11 cellular contexts compared by ENCODE assay signal in the genomic region with DNA sequence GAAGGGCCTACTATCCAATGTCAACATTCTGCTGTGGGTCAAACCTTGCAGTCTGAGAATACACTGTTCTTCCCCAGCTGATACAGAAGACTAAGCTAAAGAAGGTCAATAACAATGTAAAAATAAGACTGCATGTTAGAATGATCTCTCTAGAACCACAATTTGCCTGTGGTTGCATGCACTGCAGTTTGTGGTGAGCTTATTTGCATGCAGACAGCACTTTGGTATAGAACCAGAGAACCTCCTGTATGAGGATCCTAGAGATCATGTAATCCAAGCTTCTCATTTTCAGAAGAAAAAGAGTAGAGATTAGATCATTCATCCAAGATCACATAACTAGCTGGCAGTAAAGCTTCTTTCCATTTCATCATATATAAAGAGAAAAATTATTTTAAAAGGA. TPM values are rescaled to one million over a fixed set of nuclear protein-coding genes. Genes with fewer than 3 reads are reported as not detected.
A peak's percentile ranks its signal among the peaks of the same experiment; 100 is the strongest.
DNase-seq lines count a peak whose midpoint lies in the region; ATAC-seq, FAIRE-seq and TF ChIP-seq lines count a peak whose summit lies in the region.
"Had no signal": no experiment of that assay in that cellular context is flagged by ENCODE, and none has a peak within 500 bp of the region (broad histone marks: within the 10 kb centered on the region; RNA-seq: fewer than 3 reads in every experiment).

No MANE protein-coding gene starts in this region.

- H3K9me3 ChIP-seq in ascending aorta, result no peaks in the 10 kb centered on the region

- CTCF ChIA-PET in activated CD4-positive, alpha-beta memory T cell treated with anti-CD3 and anti-CD28 coated beads for 36 hours (lab: Charles Lee), result interaction anchor here (0.6 to 1.0 kb wide), 3 partner anchors 13 to 490 kb away, joined by 3 to 5 read pairs (median 3); no protein-coding TSS in a partner anchor

- H3K4me1 ChIP-seq in ascending aorta, result peaks cover 0 to 3% of the 10 kb centered on the region in 2 donors

- peaks cover 11% of the 10 kb centered on the region for H3K36me3 Mint-ChIP-seq in activated CD4-positive, alpha-beta memory T cell treated with anti-CD3 and anti-CD28 coated beads for 36 hours
- peaks cover 7% of the 10 kb centered on the region for H3K36me3 Mint-ChIP-seq in HFFc6 (ENCODE audit: low read depth)

- no peaks in the 10 kb centered on the region for H3K27me3 ChIP-seq in ascending aorta
- H3K27me3 ChIP-seq: heart left ventricle had no signal

- no peak overlapping the region for H3K4me3 ChIP-seq in ascending aorta
- H3K4me3 ChIP-seq: heart left ventricle had no signal

- POLR2A ChIA-PET in activated CD4-positive, alpha-beta memory T cell treated with anti-CD3 and anti-CD28 coated beads for 36 hours (lab: Charles Lee), result no interaction called here

- TF ChIP-seq POLR2A in GM12891 (IDR thresholded peaks at IDR 0.05; ENCODE audit: low read depth, low read length), result no peak; the same call in 1 of the 2 replicates

- no peak overlapping the region for H3K27ac ChIP-seq in ascending aorta

- H3K27me3 Mint-ChIP-seq in activated CD4-positive, alpha-beta memory T cell treated with anti-CD3 and anti-CD28 coated beads for 36 hours, result no peaks in the 10 kb centered on the region
- no peaks in the 10 kb centered on the region for H3K27me3 Mint-ChIP-seq in HFFc6 (ENCODE audit: insufficient read depth)

- ATAC-seq in GM19438 (IDR thresholded peaks at IDR 0.05; ENCODE audit: low read depth, unreplicated experiment) (peak; percentile 86), HG03103 (IDR thresholded peaks at IDR 0.05; ENCODE audit: low read depth, unreplicated experiment) (peak; percentile 94)

- intact Hi-C loops in activated CD4-positive, alpha-beta memory T cell treated with anti-CD3 and anti-CD28 coated beads for 36 hours (cut with micrococcal nuclease), result no loop called here
- intact Hi-C loops in ascending aorta (cut with DNase I), result no loop called here

- H3K27ac Mint-ChIP-seq in activated CD4-positive, alpha-beta memory T cell treated with anti-CD3 and anti-CD28 coated beads for 36 hours, result no peak overlapping the region
- no peak overlapping the region for H3K27ac Mint-ChIP-seq in HFFc6

- no peak for TF ChIP-seq CTCF in ascending aorta (IDR thresholded peaks at IDR 0.05)
- no peak for TF ChIP-seq CTCF in HFFc6 (IDR thresholded peaks at IDR 0.05)

- no peaks in the 10 kb centered on the region for H3K9me3 Mint-ChIP-seq in activated CD4-positive, alpha-beta memory T cell treated with anti-CD3 and anti-CD28 coated beads for 36 hours
- H3K9me3 Mint-ChIP-seq in HFFc6, result no peaks in the 10 kb centered on the region

- peaks cover 27% of the 10 kb centered on the region for H3K4me1 Mint-ChIP-seq in activated CD4-positive, alpha-beta memory T cell treated with anti-CD3 and anti-CD28 coated beads for 36 hours (ENCODE audit: low read depth)
- H3K4me1 Mint-ChIP-seq in HFFc6 (ENCODE audit: low read depth), result peaks cover 2% of the 10 kb centered on the region; the same call in 1 of the 2 replicates

- peak; percentile 90 for FAIRE-seq in GM12891 (lab: Jason Lieb, UNC)
- FAIRE-seq: G401.6 had no signal

- no peaks in the 10 kb centered on the region for H3K36me3 ChIP-seq in ascending aorta
- H3K36me3 ChIP-seq: heart left ventricle had no signal

- peak; percentile 26 for DNase-seq in GM12891 (ENCODE audit: insufficient read length, low spot score)
- peak; percentile 37 for DNase-seq in activated CD4-positive, alpha-beta memory T cell treated with anti-CD3 and anti-CD28 coated beads for 36 hours
- DNase-seq in ascending aorta (ENCODE audit: low spot score in 2 of 2), result no peak
- DNase-seq in GM03348 (ENCODE audit: low spot score), result no peak
- no peak for DNase-seq in NCI-H69 (lab: John Stamatoyannopoulos, UW)
- no peak for DNase-seq in HFFc6
- DNase-seq: heart left ventricle, NCI-H187 had no signal

- no peak overlapping the region for H3K4me3 Mint-ChIP-seq in activated CD4-positive, alpha-beta memory T cell treated with anti-CD3 and anti-CD28 coated beads for 36 hours
- no peak overlapping the region for H3K4me3 Mint-ChIP-seq in HFFc6

TF ChIP-seq in GM12891, 5 proteins besides CTCF, POLR2A, EP300 and RAD21:
- TF ChIP-seq POLR2AphosphoS5 (IDR thresholded peaks at IDR 0.05; ENCODE audit: low read depth, low read length) (no peak), POU2F2 (IDR thresholded peaks at IDR 0.05; ENCODE audit: low read depth, low read length) (peak; percentile 100), PAX5 (IDR thresholded peaks at IDR 0.05; ENCODE audit: insufficient read depth, low read length, severe bottlenecking) (peak; percentile 63)

RNA-seq across cellular contexts. Expression of a gene that starts 15.8 kb away (rescaled TPM):
- 1.7 TPM for polyA plus RNA-seq in GM12891 (2012; ENCODE audit: low read depth, missing spikeins)
- total RNA-seq in activated CD4-positive, alpha-beta memory T cell treated with anti-CD3 and anti-CD28 coated beads for 36 hours, result 10 to 100 TPM; 13.3 to 14.2 TPM
- 12.1 TPM for total RNA-seq in ascending aorta
- total RNA-seq in HFFc6 (2021; fragmentation: NEBNext Ultra II Directional; extraction: Animal tissue kit (Norgen Biotek cat#: 25700)), result 10 to 100 TPM; 14.3 to 17.9 (median 15.6) TPM

RNA-seq across cellular contexts. Expression of a gene that starts 59.5 kb away (rescaled TPM):
- 19.3 TPM for polyA plus RNA-seq in GM12891 (2012; ENCODE audit: low read depth, missing spikeins)
- total RNA-seq in activated CD4-positive, alpha-beta memory T cell treated with anti-CD3 and anti-CD28 coated beads for 36 hours, result 10 to 100 TPM; 43.5 to 46.2 TPM
- total RNA-seq in ascending aorta, result 18.3 TPM
- 10 to 100 TPM; 11.4 to 15.6 (median 13.9) TPM for total RNA-seq in HFFc6 (2021; fragmentation: NEBNext Ultra II Directional; extraction: Animal tissue kit (Norgen Biotek cat#: 25700))

Comparison
In these comparisons a context has a peak if more than half of its experiments do, and no peak if none do; other contexts are left out.
1. DNase-seq: peak in GM12891 (single experiment) and activated CD4-positive, alpha-beta memory T cell treated with anti-CD3 and anti-CD28 coated beads for 36 hours (single experiment); none in ascending aorta (0 of 2), GM03348 (single experiment), NCI-H69 (single experiment) and HFFc6 (single experiment).